In the genomic region with DNA sequence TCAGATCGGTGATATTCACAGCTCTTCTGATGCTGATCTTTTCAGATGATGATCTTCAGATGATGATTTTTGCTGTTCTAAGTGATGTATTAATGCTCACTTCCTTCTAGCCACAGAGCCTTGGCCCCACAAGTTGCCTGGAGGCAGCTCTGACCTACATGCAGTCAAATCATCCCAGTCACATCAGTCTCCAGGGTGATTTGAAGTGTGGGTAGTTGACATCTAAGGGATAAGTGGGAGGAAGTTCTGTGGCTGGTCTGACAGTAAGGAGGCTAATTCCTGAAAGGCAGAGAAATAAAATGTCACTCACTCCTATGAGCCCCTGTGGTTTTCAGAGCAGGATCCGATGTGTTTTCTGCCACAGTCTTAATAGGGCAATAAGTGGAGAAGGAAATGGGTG, we compare ENCODE assay signal across 14 cellular contexts.
DNase-seq lines count a peak whose midpoint lies in the region; ATAC-seq, FAIRE-seq and TF ChIP-seq lines count a peak whose summit lies in the region.
"Had no signal": no experiment of that assay in that cellular context is flagged by ENCODE, and none has a peak within 500 bp of the region (broad histone marks: within the 10 kb centered on the region; RNA-seq: fewer than 3 reads in every experiment).

No MANE protein-coding gene starts in this region.

- H3K27ac Mint-ChIP-seq in glutamatergic neuron (ENCODE audit: unreplicated experiment), result no peak overlapping the region
- H3K27ac Mint-ChIP-seq: stimulated activated effector memory CD8-positive, alpha-beta T cell treated with anti-CD3 and anti-CD28 coated beads, Interleukin-12 subunit alpha, Interleukin-12 subunit beta, amount 100 ng/mL, for 72 hours had no signal

- peak; percentile 32 for ATAC-seq in GM19468 (IDR thresholded peaks at IDR 0.05; ENCODE audit: extremely low read depth, unreplicated experiment)
- ATAC-seq in activated T-cell treated with anti-CD3 and anti-CD28 coated beads, Interleukin-2, amount 50 U/mL, for 4 hours, result no peak
- ATAC-seq: mucosa of descending colon; stimulated activated effector memory CD8-positive, alpha-beta T cell treated with anti-CD3 and anti-CD28 coated beads, Interleukin-12 subunit alpha, Interleukin-12 subunit beta, amount 100 ng/mL, for 72 hours had no signal

- H3K36me3 Mint-ChIP-seq in activated T-cell treated with anti-CD3 and anti-CD28 coated beads, Interleukin-2, amount 50 U/mL, for 4 hours (ENCODE audit: insufficient read depth), result peaks cover 4% of the 10 kb centered on the region
- H3K36me3 Mint-ChIP-seq in glutamatergic neuron (ENCODE audit: unreplicated experiment), result no peaks in the 10 kb centered on the region
- H3K36me3 Mint-ChIP-seq: stimulated activated effector memory CD8-positive, alpha-beta T cell treated with anti-CD3 and anti-CD28 coated beads, Interleukin-12 subunit alpha, Interleukin-12 subunit beta, amount 100 ng/mL, for 72 hours had no signal

- no peak for TF ChIP-seq POLR2A in erythroblast (IDR thresholded peaks at IDR 0.05; ENCODE audit: low read length)

- peak; percentile 82 for DNase-seq in COLO829 (ENCODE audit: low spot score)
- DNase-seq in bronchial epithelial cell (ENCODE audit: low read depth), result peak; percentile 15
- no peak for DNase-seq in erythroblast (lab: John Stamatoyannopoulos, UW)
- DNase-seq in activated T-cell treated with anti-CD3 and anti-CD28 coated beads, Interleukin-2, amount 50 U/mL, for 4 hours, result no peak
- no peak for DNase-seq in glutamatergic neuron
- DNase-seq in GM03348 (ENCODE audit: low spot score), result no peak
- DNase-seq: aorta, mucosa of descending colon, NCI-H1436, RPMI8226 had no signal

- no peaks in the 10 kb centered on the region for H3K9me3 Mint-ChIP-seq in activated T-cell treated with anti-CD3 and anti-CD28 coated beads, Interleukin-2, amount 50 U/mL, for 4 hours
- H3K9me3 Mint-ChIP-seq in glutamatergic neuron (ENCODE audit: unreplicated experiment), result no peaks in the 10 kb centered on the region
- H3K9me3 Mint-ChIP-seq: stimulated activated effector memory CD8-positive, alpha-beta T cell treated with anti-CD3 and anti-CD28 coated beads, Interleukin-12 subunit alpha, Interleukin-12 subunit beta, amount 100 ng/mL, for 72 hours had no signal

- no peak for FAIRE-seq in bronchial epithelial cell (lab: Jason Lieb, UNC)

- no peak overlapping the region for H3K4me3 Mint-ChIP-seq in activated T-cell treated with anti-CD3 and anti-CD28 coated beads, Interleukin-2, amount 50 U/mL, for 4 hours
- no peak overlapping the region for H3K4me3 Mint-ChIP-seq in glutamatergic neuron (ENCODE audit: unreplicated experiment)
- H3K4me3 Mint-ChIP-seq: stimulated activated effector memory CD8-positive, alpha-beta T cell treated with anti-CD3 and anti-CD28 coated beads, Interleukin-12 subunit alpha, Interleukin-12 subunit beta, amount 100 ng/mL, for 72 hours had no signal

- no peaks in the 10 kb centered on the region for H3K9me3 ChIP-seq in KOPT-K1 (ENCODE audit: insufficient read depth, low read length, poor library complexity, severe bottlenecking)
- H3K9me3 ChIP-seq: mucosa of descending colon, prostate gland had no signal

- H3K27me3 ChIP-seq in bronchial epithelial cell (ENCODE audit: control insufficient read depth, insufficient read depth, low read length), result no peaks in the 10 kb centered on the region

- peak overlapping the region; percentile 17 for H3K27ac ChIP-seq in KOPT-K1 (ENCODE audit: low read depth, low read length, poor library complexity, severe bottlenecking)
- H3K27ac ChIP-seq: prostate gland had no signal

- H3K36me3 ChIP-seq in KOPT-K1 (ENCODE audit: insufficient read depth, low read length) (no peaks in the 10 kb centered on the region), bronchial epithelial cell (ENCODE audit: control insufficient read depth, insufficient read depth, low read length) (no peaks in the 10 kb centered on the region)
- H3K36me3 ChIP-seq: prostate gland had no signal

- no peak overlapping the region for H3K4me3 ChIP-seq in bronchial epithelial cell (ENCODE audit: low read depth, low read length)
- H3K4me3 ChIP-seq: mucosa of descending colon, prostate gland had no signal

- TF ChIP-seq CTCF in bronchial epithelial cell (IDR thresholded peaks at IDR 0.05; ENCODE audit: insufficient read depth, low read length, severe bottlenecking) (no peak), glutamatergic neuron (IDR thresholded peaks at IDR 0.05; ENCODE audit: partially characterized antibody, unreplicated experiment) (no peak)

- H3K27me3 Mint-ChIP-seq in activated T-cell treated with anti-CD3 and anti-CD28 coated beads, Interleukin-2, amount 50 U/mL, for 4 hours (ENCODE audit: low read depth), result no peaks in the 10 kb centered on the region
- H3K27me3 Mint-ChIP-seq in glutamatergic neuron (ENCODE audit: unreplicated experiment), result no peaks in the 10 kb centered on the region

- peaks cover 20% of the 10 kb centered on the region for H3K4me1 Mint-ChIP-seq in activated T-cell treated with anti-CD3 and anti-CD28 coated beads, Interleukin-2, amount 50 U/mL, for 4 hours (ENCODE audit: low read depth)
- no peaks in the 10 kb centered on the region for H3K4me1 Mint-ChIP-seq in glutamatergic neuron (ENCODE audit: low read depth, unreplicated experiment)
- H3K4me1 Mint-ChIP-seq: stimulated activated effector memory CD8-positive, alpha-beta T cell treated with anti-CD3 and anti-CD28 coated beads, Interleukin-12 subunit alpha, Interleukin-12 subunit beta, amount 100 ng/mL, for 72 hours had no signal

Comparison
In these comparisons a context has a peak if more than half of its experiments do, and no peak if none do; other contexts are left out.
1. DNase-seq: peak in COLO829 (single experiment) and bronchial epithelial cell (single experiment); none in erythroblast (0 of 2), activated T-cell treated with anti-CD3 and anti-CD28 coated beads, Interleukin-2, amount 50 U/mL, for 4 hours (single experiment), glutamatergic neuron (single experiment) and GM03348 (single experiment).